ENCODE assay signal across 17 cellular contexts in the genomic region with DNA sequence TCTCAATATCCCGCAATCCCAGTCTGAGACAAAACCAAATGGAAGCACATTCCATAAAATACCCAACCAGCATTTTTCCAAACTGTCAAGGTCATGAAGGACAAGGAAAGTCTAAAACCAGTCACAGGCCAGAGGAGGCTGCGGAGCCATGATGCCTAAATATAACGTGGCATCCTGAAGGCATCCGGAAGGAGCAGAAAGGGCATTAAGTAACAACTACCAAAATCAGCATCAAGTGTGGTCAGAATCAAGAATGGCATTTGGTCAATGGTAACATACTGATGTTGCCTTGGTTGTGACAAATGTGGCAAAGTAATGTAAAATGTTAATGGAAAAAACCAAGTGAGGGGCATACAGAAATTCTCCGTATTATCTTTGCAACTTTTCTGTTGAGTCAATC. TPM values are rescaled to one million over a fixed set of nuclear protein-coding genes. Genes with fewer than 3 reads are reported as not detected.
DNase-seq lines count a peak whose midpoint lies in the region; ATAC-seq and TF ChIP-seq lines count a peak whose summit lies in the region.
"Had no signal": no experiment of that assay in that cellular context is flagged by ENCODE, and none has a peak within 500 bp of the region (broad histone marks: within the 10 kb centered on the region; RNA-seq: fewer than 3 reads in every experiment).

No MANE protein-coding gene starts in this region.

- H3K4me3 ChIP-seq in GM23338, result no peak overlapping the region
- H3K4me3 ChIP-seq: SJSA1 had no signal

- H3K36me3 Mint-ChIP-seq in activated CD4-positive, alpha-beta T cell treated with anti-CD3 and anti-CD28 coated beads for 36 hours (ENCODE audit: low read depth), result peaks cover 64% of the 10 kb centered on the region
- peaks cover 61% of the 10 kb centered on the region for H3K36me3 Mint-ChIP-seq in activated CD4-positive, alpha-beta T cell treated with anti-CD3 and anti-CD28 coated beads, Interleukin-2, amount 10 ng/mL, durations not matched to agents 7 days and 5 days (ENCODE audit: low read depth)
- peaks cover 90% of the 10 kb centered on the region for H3K36me3 Mint-ChIP-seq in GM23338 (ENCODE audit: low read depth)
- H3K36me3 Mint-ChIP-seq in activated B cell treated with CpG ODN at 0.5 μM for 24 hours (ENCODE audit: low read depth), result peaks cover 83% of the 10 kb centered on the region
- peaks cover 36% of the 10 kb centered on the region for H3K36me3 Mint-ChIP-seq in nephron (ENCODE audit: low read depth)

- intact Hi-C loops in activated CD4-positive, alpha-beta T cell treated with anti-CD3 and anti-CD28 coated beads for 36 hours (cut with DNase I, micrococcal nuclease), result loop anchor here in 1 of 2 experiments (5.0 kb wide), 1 partner anchor 33 kb away; no protein-coding TSS in a partner anchor
- intact Hi-C loops in activated B cell treated with CpG ODN at 0.5 μM for 24 hours (cut with micrococcal nuclease), result no loop called here

- H3F3A ChIP-seq in GM23338 (replicated peaks; ENCODE audit: low read depth), result peaks cover 4% of the 10 kb centered on the region

- H4K20me1 ChIP-seq in GM23338 (replicated peaks; ENCODE audit: insufficient read depth), result peaks cover 50% of the 10 kb centered on the region

- no peaks in the 10 kb centered on the region for H3K27me3 ChIP-seq in GM23338 (ENCODE audit: insufficient read depth)
- H3K27me3 ChIP-seq: BE2C, SJSA1 had no signal

- H3K27ac Mint-ChIP-seq in activated CD4-positive, alpha-beta T cell treated with anti-CD3 and anti-CD28 coated beads for 36 hours, result no peak overlapping the region
- H3K27ac Mint-ChIP-seq in activated CD4-positive, alpha-beta T cell treated with anti-CD3 and anti-CD28 coated beads, Interleukin-2, amount 10 ng/mL, durations not matched to agents 7 days and 5 days, result no peak overlapping the region
- H3K27ac Mint-ChIP-seq in GM23338 (peak overlapping the region; percentile 76), activated B cell treated with CpG ODN at 0.5 μM for 24 hours (peak overlapping the region; percentile 88), nephron (peak overlapping the region in 2 of 3 experiments; percentile 50 to 56)

- H3K9me3 Mint-ChIP-seq in activated CD4-positive, alpha-beta T cell treated with anti-CD3 and anti-CD28 coated beads for 36 hours (ENCODE audit: low read depth), result peaks cover 3% of the 10 kb centered on the region
- H3K9me3 Mint-ChIP-seq in activated CD4-positive, alpha-beta T cell treated with anti-CD3 and anti-CD28 coated beads, Interleukin-2, amount 10 ng/mL, durations not matched to agents 7 days and 5 days, result no peaks in the 10 kb centered on the region
- H3K9me3 Mint-ChIP-seq in GM23338 (peaks cover 10% of the 10 kb centered on the region), activated B cell treated with CpG ODN at 0.5 μM for 24 hours (no peaks in the 10 kb centered on the region), nephron (no peaks in the 10 kb centered on the region)

- POLR2A ChIA-PET in activated CD4-positive, alpha-beta T cell treated with anti-CD3 and anti-CD28 coated beads for 36 hours (lab: Charles Lee), result no interaction called here
- POLR2A ChIA-PET in activated CD4-positive, alpha-beta T cell treated with anti-CD3 and anti-CD28 coated beads, Interleukin-2, amount 10 ng/mL, durations not matched to agents 7 days and 5 days (lab: Charles Lee), result no interaction called here
- POLR2A ChIA-PET in activated B cell treated with CpG ODN at 0.5 μM for 24 hours (lab: Charles Lee), result interaction anchor here (1.2 to 5.1 kb wide), 3 partner anchors 14 to 31 kb away, joined by 5 to 92 read pairs (median 12); partner anchors contain the start of gene IL4I1

- H2AFZ ChIP-seq in GM23338, result no peak overlapping the region

- H3K4me2 ChIP-seq in GM23338, result no peak overlapping the region

- H3K4me1 ChIP-seq in GM23338 (ENCODE audit: insufficient read depth), result peaks cover 15% of the 10 kb centered on the region

- H3K27ac ChIP-seq in GM23338 (ENCODE audit: low read depth), result peak overlapping the region; percentile 66; the same call in 1 of the 2 replicates
- H3K27ac ChIP-seq: 22Rv1, SJSA1 had no signal

- CTCF ChIA-PET in activated CD4-positive, alpha-beta T cell treated with anti-CD3 and anti-CD28 coated beads for 36 hours (lab: Charles Lee), result no interaction called here
- CTCF ChIA-PET in activated CD4-positive, alpha-beta T cell treated with anti-CD3 and anti-CD28 coated beads, Interleukin-2, amount 10 ng/mL, durations not matched to agents 7 days and 5 days (lab: Charles Lee), result no interaction called here
- CTCF ChIA-PET in activated B cell treated with CpG ODN at 0.5 μM for 24 hours (lab: Charles Lee), result no interaction called here

- H3K27me3 Mint-ChIP-seq in activated CD4-positive, alpha-beta T cell treated with anti-CD3 and anti-CD28 coated beads for 36 hours, result no peaks in the 10 kb centered on the region
- H3K27me3 Mint-ChIP-seq in activated CD4-positive, alpha-beta T cell treated with anti-CD3 and anti-CD28 coated beads, Interleukin-2, amount 10 ng/mL, durations not matched to agents 7 days and 5 days, result no peaks in the 10 kb centered on the region
- H3K27me3 Mint-ChIP-seq in GM23338 (ENCODE audit: insufficient read depth, low read depth, poor library complexity), result peaks cover 41% of the 10 kb centered on the region
- H3K27me3 Mint-ChIP-seq in activated B cell treated with CpG ODN at 0.5 μM for 24 hours, result no peaks in the 10 kb centered on the region
- no peaks in the 10 kb centered on the region for H3K27me3 Mint-ChIP-seq in nephron (ENCODE audit: low read depth)

- peaks cover 17% of the 10 kb centered on the region for H3K36me3 ChIP-seq in GM23338 (ENCODE audit: insufficient read depth)

- no peak for DNase-seq in activated CD4-positive, alpha-beta T cell treated with anti-CD3 and anti-CD28 coated beads for 36 hours
- no peak for DNase-seq in activated CD4-positive, alpha-beta T cell treated with anti-CD3 and anti-CD28 coated beads, Interleukin-2, amount 10 ng/mL, durations not matched to agents 7 days and 5 days
- DNase-seq in GM23338 (ENCODE audit: low spot score) (no peak), activated B cell treated with CpG ODN at 0.5 μM for 24 hours (no peak), COLO668 (lab: John Stamatoyannopoulos, UW; ENCODE audit: unreplicated experiment) (no peak), NCI-H1436 treated with DMSO at 0.1 percent for 48 hours (lab: John Stamatoyannopoulos, UW) (no peak)
- DNase-seq: amygdala, BE2C, Kasumi-1, mammary epithelial cell, NCI-H526 treated with DMSO at 0.1 percent for 48 hours, substantia nigra, T1000 had no signal

- H3K4me3 Mint-ChIP-seq in activated CD4-positive, alpha-beta T cell treated with anti-CD3 and anti-CD28 coated beads for 36 hours, result peak overlapping the region; percentile 25
- H3K4me3 Mint-ChIP-seq in activated CD4-positive, alpha-beta T cell treated with anti-CD3 and anti-CD28 coated beads, Interleukin-2, amount 10 ng/mL, durations not matched to agents 7 days and 5 days, result no peak overlapping the region
- H3K4me3 Mint-ChIP-seq in GM23338 (peak overlapping the region; percentile 12; the same call in 1 of the 3 replicates), activated B cell treated with CpG ODN at 0.5 μM for 24 hours (no peak overlapping the region), nephron (peak overlapping the region; percentile 7 to 66 (median 63))

- H3K9me2 ChIP-seq in GM23338 (ENCODE audit: insufficient read depth), result no peaks in the 10 kb centered on the region

- no peak for ATAC-seq in activated CD4-positive, alpha-beta T cell treated with anti-CD3 and anti-CD28 coated beads for 36 hours
- ATAC-seq in GM23338 (no peak), activated B cell treated with CpG ODN at 0.5 μM for 24 hours (ENCODE audit: low read depth) (no peak), GM21717 (IDR thresholded peaks at IDR 0.05; ENCODE audit: unreplicated experiment) (no peak)

- H3K79me2 ChIP-seq in GM23338 (replicated peaks; ENCODE audit: insufficient read depth), result peaks cover 88% of the 10 kb centered on the region

- H3K4me1 Mint-ChIP-seq in activated CD4-positive, alpha-beta T cell treated with anti-CD3 and anti-CD28 coated beads for 36 hours, result peaks cover 65% of the 10 kb centered on the region
- peaks cover 56% of the 10 kb centered on the region for H3K4me1 Mint-ChIP-seq in activated CD4-positive, alpha-beta T cell treated with anti-CD3 and anti-CD28 coated beads, Interleukin-2, amount 10 ng/mL, durations not matched to agents 7 days and 5 days
- H3K4me1 Mint-ChIP-seq in GM23338 (peaks cover 55% of the 10 kb centered on the region), activated B cell treated with CpG ODN at 0.5 μM for 24 hours (peaks cover 81% of the 10 kb centered on the region), nephron (peaks cover 49% of the 10 kb centered on the region)

- TF ChIP-seq CTCF in GM23338 (conservative IDR thresholded peaks at IDR 0.05; ENCODE audit: low read depth in 2 of 2) (no peak), activated B cell treated with CpG ODN at 0.5 μM for 24 hours (IDR thresholded peaks at IDR 0.05) (no peak), nephron (IDR thresholded peaks at IDR 0.05; ENCODE audit: unreplicated experiment in 3 of 3) (no peak)

RNA-seq across cellular contexts. Expression of gene ATF5, which starts 3.5 kb away (rescaled TPM):
- total RNA-seq in activated CD4-positive, alpha-beta T cell treated with anti-CD3 and anti-CD28 coated beads for 36 hours, result 10 to 100 TPM; 12.5 to 14.1 TPM
- total RNA-seq in activated CD4-positive, alpha-beta T cell treated with anti-CD3 and anti-CD28 coated beads, Interleukin-2, amount 10 ng/mL, durations not matched to agents 7 days and 5 days, result 10 to 100 TPM; 10.5 to 12.1 TPM
- 7.4 and 8.2 TPM in 2 replicates for total RNA-seq in GM23338 (2014; rRNA removed; shearing (Covaris generic))
- 9.6 and 10.3 TPM in 2 replicates for polyA plus RNA-seq in GM23338 (2016; fragmentation: Nextera tagmentation; extraction: Ambion mirVana)
- 198 and 199 TPM in 2 replicates for total RNA-seq in activated B cell treated with CpG ODN at 0.5 μM for 24 hours

RNA-seq across cellular contexts. Expression of gene NUP62, which starts 3.8 kb away (rescaled TPM):
- 100 to 1,000 TPM; 127 to 188 TPM for total RNA-seq in activated CD4-positive, alpha-beta T cell treated with anti-CD3 and anti-CD28 coated beads for 36 hours
- total RNA-seq in activated CD4-positive, alpha-beta T cell treated with anti-CD3 and anti-CD28 coated beads, Interleukin-2, amount 10 ng/mL, durations not matched to agents 7 days and 5 days, result 100 to 1,000 TPM; 111 to 127 TPM
- 87.7 and 99.4 TPM in 2 replicates for total RNA-seq in GM23338 (2014; rRNA removed; shearing (Covaris generic))
- polyA plus RNA-seq in GM23338 (2016; fragmentation: Nextera tagmentation; extraction: Ambion mirVana), result 54.0 and 55.5 TPM in 2 replicates
- total RNA-seq in activated B cell treated with CpG ODN at 0.5 μM for 24 hours, result 96.8 and 114 TPM in 2 replicates

RNA-seq across cellular contexts. Expression of gene IL4I1, which starts 28.8 kb away (rescaled TPM):
- 10 to 100 TPM; 21.2 to 22.2 TPM for total RNA-seq in activated CD4-positive, alpha-beta T cell treated with anti-CD3 and anti-CD28 coated beads for 36 hours
- total RNA-seq in activated CD4-positive, alpha-beta T cell treated with anti-CD3 and anti-CD28 coated beads, Interleukin-2, amount 10 ng/mL, durations not matched to agents 7 days and 5 days, result 1 to 10 TPM; 3.7 to 4.2 TPM
- 0.50 and 0.69 TPM in 2 replicates for total RNA-seq in GM23338 (2014; rRNA removed; shearing (Covaris generic))
- 0.57 and 0.60 TPM in 2 replicates for polyA plus RNA-seq in GM23338 (2016; fragmentation: Nextera tagmentation; extraction: Ambion mirVana)
- 24.0 and 25.5 TPM in 2 replicates for total RNA-seq in activated B cell treated with CpG ODN at 0.5 μM for 24 hours
- total RNA-seq: mammary epithelial cell had no signal

RNA-seq across cellular contexts. Expression of gene SIGLEC11, which starts 35.5 kb away (rescaled TPM):
- total RNA-seq in activated CD4-positive, alpha-beta T cell treated with anti-CD3 and anti-CD28 coated beads for 36 hours, result not detected
- total RNA-seq in activated CD4-positive, alpha-beta T cell treated with anti-CD3 and anti-CD28 coated beads, Interleukin-2, amount 10 ng/mL, durations not matched to agents 7 days and 5 days, result not detected
- not detected in 2 replicates for total RNA-seq in GM23338 (2014; rRNA removed; shearing (Covaris generic))
- not detected in 2 replicates for polyA plus RNA-seq in GM23338 (2016; fragmentation: Nextera tagmentation; extraction: Ambion mirVana)
- not detected in 2 replicates for total RNA-seq in activated B cell treated with CpG ODN at 0.5 μM for 24 hours
- total RNA-seq: mammary epithelial cell, SJSA1 had no signal
- polyA plus RNA-seq: mammary epithelial cell had no signal

RNA-seq across cellular contexts. Expression of gene TBC1D17, which starts 48.0 kb away (rescaled TPM):
- total RNA-seq in activated CD4-positive, alpha-beta T cell treated with anti-CD3 and anti-CD28 coated beads for 36 hours, result 10 to 100 TPM; 29.1 to 29.6 TPM
- 10 to 100 TPM; 33.2 to 33.8 TPM for total RNA-seq in activated CD4-positive, alpha-beta T cell treated with anti-CD3 and anti-CD28 coated beads, Interleukin-2, amount 10 ng/mL, durations not matched to agents 7 days and 5 days
- total RNA-seq in GM23338 (2014; rRNA removed; shearing (Covaris generic)), result 12.1 and 19.3 TPM in 2 replicates
- 39.5 and 43.1 TPM in 2 replicates for polyA plus RNA-seq in GM23338 (2016; fragmentation: Nextera tagmentation; extraction: Ambion mirVana)
- 51.1 and 57.0 TPM in 2 replicates for total RNA-seq in activated B cell treated with CpG ODN at 0.5 μM for 24 hours

Comparison
In these comparisons a context has a peak if more than half of its experiments do, and no peak if none do; other contexts are left out.
1. H3K4me3 Mint-ChIP-seq: peak in activated CD4-positive, alpha-beta T cell treated with anti-CD3 and anti-CD28 coated beads for 36 hours (single experiment), GM23338 (single experiment) and nephron (3 of 3); none in activated CD4-positive, alpha-beta T cell treated with anti-CD3 and anti-CD28 coated beads, Interleukin-2, amount 10 ng/mL, durations not matched to agents 7 days and 5 days (single experiment) and activated B cell treated with CpG ODN at 0.5 μM for 24 hours (single experiment).
2. H3K27ac Mint-ChIP-seq: peak in GM23338 (single experiment), activated B cell treated with CpG ODN at 0.5 μM for 24 hours (single experiment) and nephron (2 of 3); none in activated CD4-positive, alpha-beta T cell treated with anti-CD3 and anti-CD28 coated beads for 36 hours (single experiment) and activated CD4-positive, alpha-beta T cell treated with anti-CD3 and anti-CD28 coated beads, Interleukin-2, amount 10 ng/mL, durations not matched to agents 7 days and 5 days (single experiment).
3. RNA of gene ATF5, which starts 3.5 kb away (total RNA-seq): 198 to 199 TPM in activated B cell treated with CpG ODN at 0.5 μM for 24 hours; 12.5 to 14.1 TPM in activated CD4-positive, alpha-beta T cell treated with anti-CD3 and anti-CD28 coated beads for 36 hours, 10.5 to 12.1 TPM in activated CD4-positive, alpha-beta T cell treated with anti-CD3 and anti-CD28 coated beads, Interleukin-2, amount 10 ng/mL, durations not matched to agents 7 days and 5 days and 7.4 to 8.2 TPM in GM23338; every median in the first group is over 10 times any median in the second.